10 cellular contexts compared by ENCODE assay signal in the genomic region with DNA sequence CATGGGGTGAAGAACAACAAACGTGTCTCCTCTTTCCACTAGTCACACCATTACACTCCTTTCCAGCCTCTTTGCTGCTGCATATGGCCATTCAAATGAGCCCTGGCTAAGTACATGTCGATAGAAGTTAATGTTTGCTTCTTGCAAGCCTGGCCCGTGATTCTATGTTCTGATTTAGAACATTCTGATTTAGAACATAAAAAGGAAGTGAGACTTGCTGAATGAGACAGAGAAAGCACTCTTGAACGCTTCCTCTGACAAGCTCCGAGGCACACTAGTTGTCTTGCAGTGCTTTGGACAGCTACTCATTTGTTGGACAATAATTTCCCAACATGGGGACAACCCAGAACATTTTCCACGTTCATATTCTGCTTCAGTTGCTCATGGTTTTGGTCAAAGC. TPM values are rescaled to one million over a fixed set of nuclear protein-coding genes. Genes with fewer than 3 reads are reported as not detected.
A peak's percentile ranks its signal among the peaks of the same experiment; 100 is the strongest.
DNase-seq lines count a peak whose midpoint lies in the region; ATAC-seq and TF ChIP-seq lines count a peak whose summit lies in the region.
"Not testable (repeated sequence)": the region's sequence is repeated elsewhere in the genome, so short reads cannot be mapped to it uniquely, and the experiment has no call there.
"Had no signal": no experiment of that assay in that cellular context is flagged by ENCODE, and none has a peak within 500 bp of the region (broad histone marks: within the 10 kb centered on the region; RNA-seq: fewer than 3 reads in every experiment).

No MANE protein-coding gene starts in this region.

- POLR2A ChIA-PET in activated B cell treated with CpG ODN at 0.5 μM for 24 hours (lab: Charles Lee): not testable (repeated sequence)

- ATAC-seq in GM18498 (IDR thresholded peaks at IDR 0.05; ENCODE audit: unreplicated experiment): peak; percentile 88
- ATAC-seq in GM18858 (IDR thresholded peaks at IDR 0.05; ENCODE audit: unreplicated experiment): peak; percentile 69
- ATAC-seq in GM19395 (IDR thresholded peaks at IDR 0.05; ENCODE audit: unreplicated experiment): peak; percentile 82
- ATAC-seq in GM21381 (IDR thresholded peaks at IDR 0.05; ENCODE audit: unreplicated experiment): peak; percentile 57
- ATAC-seq in HG02588 (IDR thresholded peaks at IDR 0.05; ENCODE audit: unreplicated experiment): peak; percentile 78
- peak; percentile 54 for ATAC-seq in HG02884 (IDR thresholded peaks at IDR 0.05; ENCODE audit: unreplicated experiment)
- ATAC-seq in HG03354 (IDR thresholded peaks at IDR 0.05; ENCODE audit: poor library complexity, severe bottlenecking, unreplicated experiment): peak; percentile 86
- ATAC-seq in activated B cell treated with CpG ODN at 0.5 μM for 24 hours (ENCODE audit: low read depth): peak; percentile 50

- H3K27ac Mint-ChIP-seq in activated B cell treated with CpG ODN at 0.5 μM for 24 hours: not testable (repeated sequence)

- H3K4me3 Mint-ChIP-seq in activated B cell treated with CpG ODN at 0.5 μM for 24 hours: not testable (repeated sequence)

- H3K27me3 Mint-ChIP-seq in activated B cell treated with CpG ODN at 0.5 μM for 24 hours: not testable (repeated sequence)

- H3K4me1 Mint-ChIP-seq in activated B cell treated with CpG ODN at 0.5 μM for 24 hours: not testable (repeated sequence)

- CTCF ChIA-PET in activated B cell treated with CpG ODN at 0.5 μM for 24 hours (lab: Charles Lee): not testable (repeated sequence)

- not testable (repeated sequence) for H3K9me3 Mint-ChIP-seq in activated B cell treated with CpG ODN at 0.5 μM for 24 hours

- TF ChIP-seq CTCF in activated B cell treated with CpG ODN at 0.5 μM for 24 hours (IDR thresholded peaks at IDR 0.05): not testable (repeated sequence)

- not testable (repeated sequence) for DNase-seq in activated B cell treated with CpG ODN at 0.5 μM for 24 hours

- not testable (repeated sequence) for H3K36me3 Mint-ChIP-seq in activated B cell treated with CpG ODN at 0.5 μM for 24 hours (ENCODE audit: low read depth)

- intact Hi-C loops in activated B cell treated with CpG ODN at 0.5 μM for 24 hours (cut with micrococcal nuclease): not testable (repeated sequence)

RNA-seq across cellular contexts. Expression of a gene that starts 5.1 kb away (rescaled TPM):
- total RNA-seq in activated B cell treated with CpG ODN at 0.5 μM for 24 hours: 0.16 TPM in 1 of 2 replicates, not detected in the other
- total RNA-seq: GM23248, HepG2 had no signal
